In the genomic region with DNA sequence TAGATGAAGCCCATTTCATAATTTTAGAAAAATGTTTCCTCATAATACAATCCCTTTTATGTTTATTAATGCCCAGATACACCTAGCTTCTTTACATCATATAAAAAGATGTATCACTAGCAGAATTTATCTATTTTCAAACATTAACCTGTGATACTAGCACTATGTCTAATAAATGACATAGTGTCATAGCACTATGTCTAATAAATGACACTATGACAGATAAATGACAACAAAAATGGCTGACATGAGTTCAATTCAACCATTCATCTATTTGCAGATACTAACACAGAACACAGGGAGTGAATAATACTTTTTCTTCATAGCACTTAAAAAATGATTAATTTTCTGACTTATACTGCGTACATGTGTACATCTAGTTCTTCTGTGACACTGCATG, we compare ENCODE assay signal across 11 cellular contexts. TPM values are rescaled to one million over a fixed set of nuclear protein-coding genes. Genes with fewer than 3 reads are reported as not detected.
"Had no signal": no experiment of that assay in that cellular context is flagged by ENCODE, and none has a peak within 500 bp of the region (broad histone marks: within the 10 kb centered on the region; RNA-seq: fewer than 3 reads in every experiment).

No MANE protein-coding gene starts in this region.

- H3K36me3 ChIP-seq: HAP-1 had no signal

- ATAC-seq: GM23338, HCT116 had no signal

- H3K27ac ChIP-seq: GM23248 had no signal

- H3K4me3 Mint-ChIP-seq: GM23338, H9, HFFc6 had no signal

- DNase-seq: GM23248, GOT3, H7, H9, HCEC 1CT, HFFc6 had no signal

- H3K4me3 ChIP-seq: GM23248, GM23338, HAP-1 had no signal

- H3K9me3 ChIP-seq: HAP-1 had no signal

- H2AFZ ChIP-seq: GM23248, GM23338 had no signal

- H3K4me2 ChIP-seq: GM23338 had no signal

- H3K4me1 Mint-ChIP-seq: GM23338, H9 had no signal

- H3K27ac Mint-ChIP-seq: GM23338, H9, HFFc6 had no signal

- H3K9me3 Mint-ChIP-seq: GM23338, H9, HFFc6 had no signal

- H3K9ac ChIP-seq: GM23248 had no signal

RNA-seq across cellular contexts. Expression of a gene that starts 19.4 kb away (rescaled TPM):
- total RNA-seq: GM23248, GM23338, H1, H4, H7, H9, HFFc6 had no signal
- polyA plus RNA-seq: GM23248, GM23338, H1 had no signal

RNA-seq across cellular contexts. Expression of a gene that starts 43.6 kb away (rescaled TPM):
- total RNA-seq: GM23248, GM23338, H1, H4, H7, H9, HFFc6 had no signal
- polyA plus RNA-seq: GM23248, GM23338, H1 had no signal
